27 cellular contexts compared by ENCODE assay signal in the genomic region with DNA sequence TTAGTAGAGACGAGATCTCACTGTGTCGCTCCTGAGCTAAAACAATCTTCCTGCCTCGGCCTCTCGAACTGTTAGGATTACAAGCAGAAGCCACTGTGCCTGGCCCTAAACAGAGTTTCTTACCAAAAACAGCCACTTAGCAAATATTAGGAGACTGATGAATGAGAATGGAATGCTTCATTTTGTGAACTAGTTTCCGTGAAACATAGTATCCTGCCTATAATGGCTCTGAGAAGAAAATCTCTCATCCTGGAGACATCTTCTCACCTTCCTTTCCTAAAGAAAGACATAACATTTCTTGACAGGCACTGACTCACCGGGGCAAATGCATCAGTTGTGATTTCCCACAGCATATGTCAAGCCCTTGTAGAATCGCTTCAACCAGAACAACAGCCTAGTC. TPM values are rescaled to one million over a fixed set of nuclear protein-coding genes. Genes with fewer than 3 reads are reported as not detected.
DNase-seq lines count a peak whose midpoint lies in the region; ATAC-seq and TF ChIP-seq lines count a peak whose summit lies in the region.
"Had no signal": no experiment of that assay in that cellular context is flagged by ENCODE, and none has a peak within 500 bp of the region (broad histone marks: within the 10 kb centered on the region; RNA-seq: fewer than 3 reads in every experiment).

No MANE protein-coding gene starts in this region.

- peak; percentile 87 for ATAC-seq in SK-N-SH treated with all-trans-retinoic acid at 6 μM for 48 hours
- ATAC-seq: activated T-helper 17 cell treated with anti-CD3 and anti-CD28 coated beads, Interleukin-2, amount 50 U/mL, for 72 hours; left lobe of liver; stimulated activated naive CD8-positive, alpha-beta T cell treated with anti-CD3 and anti-CD28 coated beads, Interleukin-15, amount 100 ng/mL, for 72 hours had no signal

- no peaks in the 10 kb centered on the region for H3K4me1 ChIP-seq in smooth muscle cell (ENCODE audit: low read depth)
- H3K4me1 ChIP-seq: BLaER1 had no signal

- H3K9me3 ChIP-seq in smooth muscle cell (replicated peaks; ENCODE audit: low read depth) = no peaks in the 10 kb centered on the region
- H3K9me3 ChIP-seq: BLaER1, MG63 had no signal

- peaks cover 27% of the 10 kb centered on the region for H3K27me3 Mint-ChIP-seq in activated naive CD8-positive, alpha-beta T cell treated with anti-CD3 and anti-CD28 coated beads for 36 hours

- H3K4me3 Mint-ChIP-seq in activated naive CD8-positive, alpha-beta T cell treated with anti-CD3 and anti-CD28 coated beads for 36 hours = no peak overlapping the region
- H3K4me3 Mint-ChIP-seq: activated CD4-positive, alpha-beta T cell treated with anti-CD3 and anti-CD28 coated beads, Interleukin-2, amount 10 ng/mL, durations not matched to agents 24 days and 14 days; activated naive CD8-positive, alpha-beta T cell; activated T-helper 17 cell treated with anti-CD3 and anti-CD28 coated beads, Interleukin-2, amount 50 U/mL, for 72 hours; IgD-negative memory B cell; neural crest cell; stimulated activated naive CD8-positive, alpha-beta T cell treated with anti-CD3 and anti-CD28 coated beads, Interleukin-15, amount 100 ng/mL, for 72 hours; T-helper 1 cell treated with Interleukin-12 subunit alpha and Interleukin-12 subunit beta and Interleukin-4 antibody, amounts not matched to agents 30 μg/mL and 1 μg/mL, for 36 hours; type B pancreatic cell had no signal

- peak; percentile 61 for DNase-seq in GM03348 (ENCODE audit: low spot score)
- peak; percentile 23 for DNase-seq in fibroblast of villous mesenchyme (ENCODE audit: low read depth)
- no peak for DNase-seq in smooth muscle cell (lab: John Stamatoyannopoulos, UW; ENCODE audit: unreplicated experiment)
- DNase-seq in cerebellar cortex (ENCODE audit: low spot score) = no peak
- no peak for DNase-seq in activated naive CD8-positive, alpha-beta T cell treated with anti-CD3 and anti-CD28 coated beads for 36 hours
- DNase-seq in DMS79 treated with DMSO at 0.1 percent for 48 hours (lab: John Stamatoyannopoulos, UW) = no peak
- DNase-seq in NCI-H2196 treated with DMSO at 0.1 percent for 48 hours (lab: John Stamatoyannopoulos, UW; ENCODE audit: unreplicated experiment) = no peak
- DNase-seq: activated CD4-positive, alpha-beta T cell treated with anti-CD3 and anti-CD28 coated beads, Interleukin-2, amount 10 ng/mL, durations not matched to agents 24 days and 14 days; dorsolateral prefrontal cortex; MG63; NCI-H1436 treated with DMSO at 0.1 percent for 48 hours; NCI-H748 treated with DMSO at 0.1 percent for 48 hours; SHP77; stimulated activated naive CD8-positive, alpha-beta T cell treated with anti-CD3 and anti-CD28 coated beads, Interleukin-15, amount 100 ng/mL, for 72 hours had no signal

- H3K4me3 ChIP-seq in fibroblast of villous mesenchyme (ENCODE audit: low read depth, low read length) (no peak overlapping the region), smooth muscle cell (no peak overlapping the region)
- H3K4me3 ChIP-seq: BLaER1, dorsolateral prefrontal cortex, MG63 had no signal

- no peaks in the 10 kb centered on the region for H3K27me3 ChIP-seq in smooth muscle cell (ENCODE audit: low read depth)
- H3K27me3 ChIP-seq: BLaER1, dorsolateral prefrontal cortex, MG63 had no signal

- no peak overlapping the region for H3K9ac ChIP-seq in smooth muscle cell (ENCODE audit: low read depth)
- H3K9ac ChIP-seq: BLaER1 had no signal

- H2AFZ ChIP-seq in smooth muscle cell (ENCODE audit: low read depth) = peak overlapping the region; percentile 47

- H3K4me2 ChIP-seq in smooth muscle cell = peak overlapping the region; percentile 61
- H3K4me2 ChIP-seq: BLaER1 had no signal

- H3K9me3 Mint-ChIP-seq in activated naive CD8-positive, alpha-beta T cell treated with anti-CD3 and anti-CD28 coated beads for 36 hours = no peaks in the 10 kb centered on the region
- H3K9me3 Mint-ChIP-seq: activated CD4-positive, alpha-beta T cell treated with anti-CD3 and anti-CD28 coated beads, Interleukin-2, amount 10 ng/mL, durations not matched to agents 24 days and 14 days; activated T-helper 17 cell treated with anti-CD3 and anti-CD28 coated beads, Interleukin-2, amount 50 U/mL, for 72 hours; neural crest cell; stimulated activated naive CD8-positive, alpha-beta T cell treated with anti-CD3 and anti-CD28 coated beads, Interleukin-15, amount 100 ng/mL, for 72 hours; T-helper 1 cell treated with Interleukin-12 subunit alpha and Interleukin-12 subunit beta and Interleukin-4 antibody, amounts not matched to agents 30 μg/mL and 1 μg/mL, for 36 hours; type B pancreatic cell had no signal

- TF ChIP-seq CTCF in fibroblast of villous mesenchyme (IDR thresholded peaks at IDR 0.05; ENCODE audit: insufficient read depth, low read depth, low read length) (no peak), smooth muscle cell (IDR thresholded peaks at IDR 0.05; ENCODE audit: borderline replicate concordance, insufficient read depth, poor library complexity, severe bottlenecking) (no peak)

- no peaks in the 10 kb centered on the region for H3K36me3 Mint-ChIP-seq in activated naive CD8-positive, alpha-beta T cell treated with anti-CD3 and anti-CD28 coated beads for 36 hours
- H3K36me3 Mint-ChIP-seq: activated naive CD8-positive, alpha-beta T cell; IgD-negative memory B cell; type B pancreatic cell had no signal

- peak overlapping the region; percentile 48 for H3K27ac ChIP-seq in smooth muscle cell (ENCODE audit: low read depth)
- H3K27ac ChIP-seq: BLaER1, dorsolateral prefrontal cortex, epithelial cell of prostate had no signal

- H4K20me1 ChIP-seq in smooth muscle cell (ENCODE audit: low read depth) = no peaks in the 10 kb centered on the region
- H4K20me1 ChIP-seq: BLaER1 had no signal

- WGBS in smooth muscle cell (ENCODE audit: low lambda C conversion rate) = 30% methylated on average over 7 of the region's 7 CpGs

- no peak overlapping the region for H3K27ac Mint-ChIP-seq in activated naive CD8-positive, alpha-beta T cell treated with anti-CD3 and anti-CD28 coated beads for 36 hours
- H3K27ac Mint-ChIP-seq: activated CD4-positive, alpha-beta T cell treated with anti-CD3 and anti-CD28 coated beads, Interleukin-2, amount 10 ng/mL, durations not matched to agents 24 days and 14 days; activated naive CD8-positive, alpha-beta T cell; activated T-helper 17 cell treated with anti-CD3 and anti-CD28 coated beads, Interleukin-2, amount 50 U/mL, for 72 hours; IgD-negative memory B cell; progenitor cell of endocrine pancreas; stimulated activated naive CD8-positive, alpha-beta T cell treated with anti-CD3 and anti-CD28 coated beads, Interleukin-15, amount 100 ng/mL, for 72 hours; T-helper 1 cell treated with Interleukin-12 subunit alpha and Interleukin-12 subunit beta and Interleukin-4 antibody, amounts not matched to agents 30 μg/mL and 1 μg/mL, for 36 hours; type B pancreatic cell had no signal

- H3K4me1 Mint-ChIP-seq in activated naive CD8-positive, alpha-beta T cell treated with anti-CD3 and anti-CD28 coated beads for 36 hours = no peaks in the 10 kb centered on the region
- H3K4me1 Mint-ChIP-seq: activated CD4-positive, alpha-beta T cell treated with anti-CD3 and anti-CD28 coated beads, Interleukin-2, amount 10 ng/mL, durations not matched to agents 24 days and 14 days; activated T-helper 17 cell treated with anti-CD3 and anti-CD28 coated beads, Interleukin-2, amount 50 U/mL, for 72 hours; IgD-negative memory B cell; neural crest cell; stimulated activated naive CD8-positive, alpha-beta T cell treated with anti-CD3 and anti-CD28 coated beads, Interleukin-15, amount 100 ng/mL, for 72 hours had no signal

- H3K36me3 ChIP-seq in smooth muscle cell (ENCODE audit: low read depth) = no peaks in the 10 kb centered on the region
- H3K36me3 ChIP-seq: BLaER1, MG63 had no signal

- no peaks in the 10 kb centered on the region for H3F3A ChIP-seq in smooth muscle cell (ENCODE audit: low read depth)

- no peaks in the 10 kb centered on the region for H3K79me2 ChIP-seq in smooth muscle cell (ENCODE audit: low read depth)

TF ChIP-seq in SK-N-SH treated with all-trans-retinoic acid at 6 μM for 48 hours, 23 proteins besides CTCF, POLR2A, EP300 and RAD21:
- TF ChIP-seq GLIS3 (CRISPR knock-in tag; IDR thresholded peaks at IDR 0.05) = no peak
- no peak for TF ChIP-seq OSR1 (CRISPR knock-in tag; IDR thresholded peaks at IDR 0.05)

RNA-seq across cellular contexts. Expression of a gene that starts 44.9 kb away (rescaled TPM):
- total RNA-seq in fibroblast of villous mesenchyme = not detected in 2 replicates
- 0.22 TPM in 1 of 2 replicates, not detected in the other for total RNA-seq in smooth muscle cell
- not detected in 2 replicates for polyA plus RNA-seq in smooth muscle cell
- total RNA-seq in activated naive CD8-positive, alpha-beta T cell treated with anti-CD3 and anti-CD28 coated beads for 36 hours = not detected
- total RNA-seq: activated CD4-positive, alpha-beta T cell treated with anti-CD3 and anti-CD28 coated beads, Interleukin-2, amount 10 ng/mL, durations not matched to agents 24 days and 14 days; activated T-helper 17 cell treated with anti-CD3 and anti-CD28 coated beads, Interleukin-2, amount 50 U/mL, for 72 hours; glomerular endothelial cell; left lobe of liver; skeletal muscle tissue had no signal
- polyA plus RNA-seq: IgD-negative memory B cell had no signal

Comparison
In these comparisons a context has a peak if more than half of its experiments do, and no peak if none do; other contexts are left out.
1. DNase-seq: peak in GM03348 (single experiment) and fibroblast of villous mesenchyme (single experiment); none in smooth muscle cell (single experiment), cerebellar cortex (single experiment), activated naive CD8-positive, alpha-beta T cell treated with anti-CD3 and anti-CD28 coated beads for 36 hours (single experiment), DMS79 treated with DMSO at 0.1 percent for 48 hours (single experiment) and NCI-H2196 treated with DMSO at 0.1 percent for 48 hours (single experiment).